In genomic region chr10:43237631-43238446, GRCh38 we compare ENCODE assay signal across 13 cellular contexts. TPM values are rescaled to one million over a fixed set of nuclear protein-coding genes. Genes with fewer than 3 reads are reported as not detected.
DNase-seq lines count a peak whose midpoint lies in the region; ATAC-seq, FAIRE-seq and TF ChIP-seq lines count a peak whose summit lies in the region.
"Had no signal": no experiment of that assay in that cellular context is flagged by ENCODE, and none has a peak within 500 bp of the region (broad histone marks: within the 10 kb centered on the region; RNA-seq: fewer than 3 reads in every experiment).

No MANE protein-coding gene starts in this region.

- H3K4ac ChIP-seq in H1 (replicated peaks; ENCODE audit: insufficient read length, low read depth, low read length), result no peak overlapping the region

- H3K9me3 ChIP-seq in heart right ventricle, result peaks cover 0 to 29% (median 10%) of the 10 kb centered on the region in 11 donors
- H3K9me3 ChIP-seq in H1 (ENCODE audit: insufficient read depth in 2 of 2, low read depth in 1 of 2, low read length in 1 of 2), result peaks cover 2 to 6% of the 10 kb centered on the region in 2 experiments; a peak in 1 of 4 replicates

- H4K8ac ChIP-seq in H1 (ENCODE audit: extremely low read depth, insufficient read depth, low read length), result no peak overlapping the region

- TF ChIP-seq CTCF in heart right ventricle (IDR thresholded peaks at IDR 0.05) (no peak), H1 (IDR thresholded peaks at IDR 0.05; ENCODE audit: control extremely low read depth in 1 of 3, insufficient read depth in 1 of 3, low read depth in 1 of 3, low read length in 3 of 3) (no peak), omental fat pad (IDR thresholded peaks at IDR 0.05) (no peak), foreskin fibroblast (IDR thresholded peaks at IDR 0.05; ENCODE audit: low read depth, low read length) (no peak)

- H3K23me2 ChIP-seq in H1 (ENCODE audit: low read depth, low read length), result no peaks in the 10 kb centered on the region

- no peak overlapping the region for H3K23ac ChIP-seq in H1 (ENCODE audit: insufficient read length)

- no peak overlapping the region for H2BK12ac ChIP-seq in H1 (ENCODE audit: low read depth, low read length)

- WGBS in heart right ventricle, 2 donors, result 86 to 90% methylated on average over 23 of the region's 23 CpGs
- WGBS in H1 (ENCODE audit: extremely low coverage in 1 of 2, insufficient coverage in 1 of 2, insufficient read length in 1 of 2, insufficient replicate concordance in 2 of 2, low coverage in 1 of 2, low lambda C conversion rate in 2 of 2, missing lambda C conversion rate in 1 of 2), 2 experiments, result 85% methylated on average over 18 of the region's 23 CpGs; no CpG with 5 or more reads in 1 of the 2 experiments

- no peak for TF ChIP-seq POLR2A in H1 (IDR thresholded peaks at IDR 0.05; ENCODE audit: control extremely low read depth in 1 of 2, low read depth in 2 of 2, low read length in 2 of 2)

- intact Hi-C loops in cardiac septum (cut with DNase I), result no loop called here
- intact Hi-C loops in heart right ventricle (cut with DNase I), result no loop called here

- no peak overlapping the region for H2AFZ ChIP-seq in H1 (ENCODE audit: low read length)

- H4K91ac ChIP-seq in H1 (replicated peaks; ENCODE audit: insufficient read length, low read length), result peak overlapping the region; percentile 19

- no peak overlapping the region for H3K18ac ChIP-seq in H1 (ENCODE audit: extremely low read depth, low read length)

- POLR2A ChIA-PET in H1 (lab: Charles Lee; ENCODE audit: partially characterized antibody), result no interaction called here

- H3K9ac ChIP-seq in H1 (replicated peaks in 1 of 4; ENCODE audit: extremely low read depth in 1 of 4, low read depth in 3 of 4, low read length in 3 of 4), result no peak overlapping the region

- peak; percentile 36 for DNase-seq in cardiac septum (ENCODE audit: low spot score)
- no peak for DNase-seq in heart right ventricle
- DNase-seq in H1 (ENCODE audit: low read depth in 1 of 2, low spot score in 2 of 2), result no peak
- DNase-seq in omental fat pad (ENCODE audit: low spot score), result peak; percentile 1
- DNase-seq in urothelium cell line (ENCODE audit: low spot score), result no peak
- DNase-seq in stimulated activated naive CD4-positive, alpha-beta T cell (lab: John Stamatoyannopoulos, UW), result no peak
- no peak for DNase-seq in foreskin fibroblast
- no peak for DNase-seq in NCI-H2171 (lab: John Stamatoyannopoulos, UW)
- DNase-seq: activated CD4-positive, alpha-beta T cell treated with anti-CD3 and anti-CD28 coated beads, Interleukin-2, amount 50 U/mL, for 48 hours; hippocampal formation; NCI-H82 had no signal

- no peak for TF ChIP-seq EP300 in H1 (IDR thresholded peaks at IDR 0.05; ENCODE audit: borderline replicate concordance in 1 of 2, low read depth in 2 of 2, low read length in 2 of 2)

- no peak overlapping the region for H3K27ac ChIP-seq in heart right ventricle
- H3K27ac ChIP-seq in H1 (ENCODE audit: low read depth, low read length), result no peak overlapping the region
- H3K27ac ChIP-seq: HL-60 had no signal

- no peak for TF ChIP-seq RAD21 in H1 (IDR thresholded peaks at IDR 0.05 in 1 of 2, conservative IDR thresholded peaks at IDR 0.05 in 1 of 2; ENCODE audit: low read depth in 2 of 2, low read length in 2 of 2)

- H4K20me1 ChIP-seq in H1 (replicated peaks in 1 of 2; ENCODE audit: control insufficient read depth in 1 of 2, insufficient read depth in 2 of 2, low read length in 2 of 2), result no peaks in the 10 kb centered on the region

- CTCF ChIA-PET in H1 (lab: Charles Lee; ENCODE audit: partially characterized antibody), result interaction anchor here (0.7 to 3.8 kb wide), 4 partner anchors 11 to 27 kb away, joined by 3 to 12 read pairs (median 8); no protein-coding TSS in a partner anchor

- H3K27me3 ChIP-seq in heart right ventricle (peaks cover 0 to 11% (median 4%) of the 10 kb centered on the region in 7 donors), H1 (replicated peaks in 1 of 4; ENCODE audit: control insufficient read depth in 3 of 4, extremely low read depth in 1 of 4, insufficient read depth in 3 of 4, low read length in 3 of 4) (peaks cover 0 to 2% (median 0%) of the 10 kb centered on the region in 4 experiments; a peak in 1 of 7 replicates)

- no peak overlapping the region for H3K14ac ChIP-seq in H1 (ENCODE audit: insufficient read length)

- FAIRE-seq in H1 (lab: Jason Lieb, UNC), result no peak
- peak; percentile 79 for FAIRE-seq in urothelium cell line (lab: Jason Lieb, UNC)
- FAIRE-seq: K562 had no signal

- no peaks in the 10 kb centered on the region for H3K4me1 ChIP-seq in heart right ventricle
- no peaks in the 10 kb centered on the region for H3K4me1 ChIP-seq in H1 (replicated peaks in 1 of 4; ENCODE audit: control insufficient read depth in 3 of 4, insufficient read depth in 4 of 4, low read length in 3 of 4)

- H3K56ac ChIP-seq in H1 (replicated peaks; ENCODE audit: insufficient read length, low read depth, low read length), result no peak overlapping the region

- ATAC-seq in heart right ventricle, result no peak
- ATAC-seq in omental fat pad (ENCODE audit: low FRiP score), result no peak
- ATAC-seq: K562 had no signal

- H2BK120ac ChIP-seq in H1 (replicated peaks; ENCODE audit: low read depth, low read length), result no peak overlapping the region

- H4K5ac ChIP-seq in H1 (ENCODE audit: insufficient read length, low read depth, low read length), result no peak overlapping the region

- no peaks in the 10 kb centered on the region for H3K79me1 ChIP-seq in H1 (ENCODE audit: low read depth, low read length)

- no peak overlapping the region for H3K4me3 ChIP-seq in heart right ventricle
- no peak overlapping the region for H3K4me3 ChIP-seq in H1 (ENCODE audit: extremely low read depth in 1 of 4, insufficient read depth in 2 of 4, low read depth in 3 of 4, low read length in 4 of 4)
- no peak overlapping the region for H3K4me3 ChIP-seq in foreskin fibroblast (ENCODE audit: low read depth in 1 of 2, low read length in 2 of 2)
- H3K4me3 ChIP-seq: K562 had no signal

- H2BK20ac ChIP-seq in H1 (ENCODE audit: low read length), result no peak overlapping the region

- H3K79me2 ChIP-seq in H1 (ENCODE audit: control insufficient read depth in 1 of 2, insufficient read depth in 2 of 2, low read length in 2 of 2), result no peaks in the 10 kb centered on the region

- no peaks in the 10 kb centered on the region for H3K36me3 ChIP-seq in heart right ventricle
- H3K36me3 ChIP-seq in H1 (ENCODE audit: control insufficient read depth in 2 of 4, insufficient read depth in 4 of 4, low read length in 3 of 4), result no peaks in the 10 kb centered on the region

- H2BK15ac ChIP-seq in H1 (ENCODE audit: low read length), result no peak overlapping the region

- no peak overlapping the region for H2AK5ac ChIP-seq in H1 (ENCODE audit: low read depth, low read length)

- H3K4me2 ChIP-seq in H1 (ENCODE audit: insufficient read depth in 1 of 2, low read depth in 2 of 2, low read length in 2 of 2), result no peak overlapping the region

- H2BK5ac ChIP-seq in H1 (ENCODE audit: low read depth, low read length), result no peak overlapping the region

TF ChIP-seq in H1, 55 proteins besides CTCF, POLR2A, EP300 and RAD21 (continues in another document):
- TF ChIP-seq CBX8 (IDR thresholded peaks at IDR 0.05; ENCODE audit: borderline replicate concordance, low read depth, low read length) (no peak), RXRA (IDR thresholded peaks at IDR 0.05; ENCODE audit: insufficient read depth, low read depth, low read length) (no peak), YY1 (IDR thresholded peaks at IDR 0.05; ENCODE audit: low read depth, low read length) (no peak), RNF2 (IDR thresholded peaks at IDR 0.05; ENCODE audit: borderline replicate concordance, low read depth, low read length, missing control alignments, poor library complexity, severe bottlenecking) (no peak), NANOG (IDR thresholded peaks at IDR 0.05; ENCODE audit: insufficient read depth, low read depth, low read length, poor library complexity, severe bottlenecking) (no peak), EZH2 (IDR thresholded peaks at IDR 0.05; ENCODE audit: low read depth, low read length, severe bottlenecking) (no peak), TAF1 (IDR thresholded peaks at IDR 0.05; ENCODE audit: low read depth, low read length) (no peak), ATF3 (IDR thresholded peaks at IDR 0.05; ENCODE audit: insufficient read depth, low read depth, low read length) (no peak), MAFK (IDR thresholded peaks at IDR 0.05; ENCODE audit: low read depth, low read length) (no peak), TEAD4 (IDR thresholded peaks at IDR 0.05; ENCODE audit: low read depth, low read length) (no peak), MAX (IDR thresholded peaks at IDR 0.05) (no peak), SIRT6 (IDR thresholded peaks at IDR 0.05; ENCODE audit: low read length) (no peak), BCL11A (IDR thresholded peaks at IDR 0.05; ENCODE audit: low read depth in 2 of 2, low read length in 2 of 2) (no peak), HDAC2 (IDR thresholded peaks at IDR 0.05; ENCODE audit: borderline replicate concordance in 1 of 2, low read depth in 2 of 2, low read length in 2 of 2) (no peak), ASH2L (IDR thresholded peaks at IDR 0.05; ENCODE audit: low read length) (no peak), JUND (IDR thresholded peaks at IDR 0.05; ENCODE audit: low read length) (no peak)

RNA-seq across cellular contexts. Expression of gene RASGEF1A, which starts 29.0 kb away (rescaled TPM):
- total RNA-seq in cardiac septum, result 1.0 TPM
- 1 to 10 TPM in 7 of 10 donors, under 1 TPM in 3; 0.63 to 2.4 (median 1.4) TPM for total RNA-seq in heart right ventricle
- polyA plus RNA-seq in heart right ventricle, result under 1 TPM; 0.16 to 0.44 TPM
- total RNA-seq in H1 (2021; fragmentation: NEBNext Ultra II Directional; extraction: Animal tissue kit (Norgen Biotek cat#: 25700)), result 13.3 and 13.4 TPM in 2 replicates
- 25.6 and 30.7 TPM in 2 replicates for polyA plus RNA-seq in H1 (2011; rRNA removed)
- 32.7 TPM for polyA plus RNA-seq in H1 (2011; cell fraction: cytosol; rRNA removed)
- 53.0 TPM for polyA plus RNA-seq in H1 (2011; cell fraction: nucleus; rRNA removed)
- polyA plus RNA-seq in H1 (2012, experiment 1 of 2), result 9.2 to 19.0 TPM (median 16.3 TPM) in 4 replicates
- 12.0 TPM for polyA plus RNA-seq in H1 (2012, experiment 2 of 2)
- polyA plus RNA-seq in H1 (2013, experiment 1 of 2), result 8.6 TPM
- 7.8 TPM for polyA plus RNA-seq in H1 (2013, experiment 2 of 2)
- polyA minus RNA-seq in H1 (2011; rRNA and poly(A)+ RNA removed), result 27.7 and 30.0 TPM in 2 replicates
- polyA minus RNA-seq in H1 (2011; cell fraction: cytosol; rRNA and poly(A)+ RNA removed), result 26.3 TPM
- 26.0 TPM for polyA minus RNA-seq in H1 (2011; cell fraction: nucleus; rRNA and poly(A)+ RNA removed)
- 1 to 10 TPM in 2 of 4 donors, under 1 TPM in 2; 0.28 to 2.8 (median 0.92) TPM for total RNA-seq in omental fat pad

Comparison
In these comparisons a context has a peak if more than half of its experiments do, and no peak if none do; other contexts are left out.
1. DNase-seq: peak in cardiac septum (single experiment) and omental fat pad (single experiment); none in heart right ventricle (0 of 2), H1 (0 of 2), urothelium cell line (single experiment), stimulated activated naive CD4-positive, alpha-beta T cell (0 of 6), foreskin fibroblast (0 of 2) and NCI-H2171 (single experiment).